8 cellular contexts compared by ENCODE assay signal in genomic region chr1:227728059-227728891, GRCh38. TPM values are rescaled to one million over a fixed set of nuclear protein-coding genes. Genes with fewer than 3 reads are reported as not detected.
A peak's percentile ranks its signal among the peaks of the same experiment; 100 is the strongest.
DNase-seq lines count a peak whose midpoint lies in the region; ATAC-seq and TF ChIP-seq lines count a peak whose summit lies in the region.

No MANE protein-coding gene starts in this region.

- ATAC-seq in left lung = peak; percentile 88

- peak; percentile 25 for TF ChIP-seq CTCF in HEK293 (tag by site-specific recombination; IDR thresholded peaks at IDR 0.05)
- TF ChIP-seq CTCF in choroid plexus epithelial cell (conservative IDR thresholded peaks at IDR 0.05; ENCODE audit: low read depth, low read length) = no peak
- TF ChIP-seq CTCF in left lung (IDR thresholded peaks at IDR 0.05) = no peak

- H3K27me3 ChIP-seq in left lung = peaks cover 0 to 25% of the 10 kb centered on the region in 2 donors

- H3K4me1 ChIP-seq in HEK293 (ENCODE audit: control insufficient read depth, insufficient read depth, low read length) (peaks cover 17% of the 10 kb centered on the region), left lung (peaks cover 0 to 26% of the 10 kb centered on the region in 2 donors)

- H3K27ac ChIP-seq in HEK293 (ENCODE audit: extremely low read depth, low read depth, low read length) = peak overlapping the region; percentile 70; the same call in 1 of the 2 replicates
- H3K27ac ChIP-seq in left lung = peak overlapping the region in 1 of 2 donors; percentile 53

- H3K36me3 ChIP-seq in HEK293 (ENCODE audit: control insufficient read depth in 2 of 2, insufficient read depth in 1 of 2, low read length in 2 of 2) = peaks cover 0 to 28% of the 10 kb centered on the region in 2 experiments; a peak in 1 of 3 replicates
- H3K36me3 ChIP-seq in left lung = peaks cover 0 to 24% of the 10 kb centered on the region in 2 donors

- H3K9me3 ChIP-seq in HEK293 (ENCODE audit: control insufficient read depth, insufficient read depth, low read depth, low read length) (no peaks in the 10 kb centered on the region), left lung (no peaks in the 10 kb centered on the region)

- CTCF ChIA-PET in HEK293 (lab: Yijun Ruan, JAX) = interaction anchor here (0.6 to 0.7 kb wide), 3 partner anchors 15 to 772 kb away, joined by 3 to 5 read pairs (median 3); partner anchors contain the start of gene ARF1

- DNase-seq in DMS153 treated with DMSO at 0.1 percent for 48 hours (lab: John Stamatoyannopoulos, UW; ENCODE audit: unreplicated experiment) (peak; percentile 79), NCI-H2196 (lab: John Stamatoyannopoulos, UW; ENCODE audit: unreplicated experiment) (peak; percentile 84), choroid plexus epithelial cell (ENCODE audit: low read depth) (peak; percentile 42), left lung (peak; percentile 85 to 90), putamen (ENCODE audit: low spot score) (no peak)
- peak; percentile 56 for DNase-seq in activated CD4-positive, CD25-positive, alpha-beta regulatory T cell treated with anti-CD3 and anti-CD28 coated beads, Interleukin-2, amount 50 U/mL, for 72 hours
- peak; percentile 60 to 75 for DNase-seq in stimulated activated CD4-positive, alpha-beta T cell treated with anti-CD3 and anti-CD28 coated beads, Interleukin-4, amount 100 ng/mL, for 4 hours

- intact Hi-C loops in left lung (cut with DNase I) = no loop called here

- H3K4me3 ChIP-seq in HEK293 (ENCODE audit: low read depth, low read length) (peak overlapping the region; percentile 59), choroid plexus epithelial cell (ENCODE audit: low read depth, low read length) (peak overlapping the region; percentile 46), left lung (peak overlapping the region; percentile 42 to 46)

- POLR2A ChIA-PET in HEK293 (lab: Yijun Ruan, JAX) = interaction anchor here (0.6 to 1.0 kb wide), 2 partner anchors 16 to 33 kb away, joined by 5 to 6 read pairs; no protein-coding TSS in a partner anchor

TF ChIP-seq in HEK293, 187 proteins besides CTCF, POLR2A, EP300 and RAD21 (continues in another document):
- no peak for TF ChIP-seq ZNF114 (tag by site-specific recombination; IDR thresholded peaks at IDR 0.05)
- TF ChIP-seq ZFP41 (tag by site-specific recombination; IDR thresholded peaks at IDR 0.05; ENCODE audit: borderline replicate concordance) = no peak
- no peak for TF ChIP-seq ZBTB6 (tag by site-specific recombination; IDR thresholded peaks at IDR 0.05)
- no peak for TF ChIP-seq ZNF121 (tag by site-specific recombination; IDR thresholded peaks at IDR 0.05)
- TF ChIP-seq ZNF248 (tag by site-specific recombination; IDR thresholded peaks at IDR 0.05) = no peak
- TF ChIP-seq ZNF514 (tag by site-specific recombination; IDR thresholded peaks at IDR 0.05) = no peak
- TF ChIP-seq ZSCAN23 (tag by site-specific recombination; IDR thresholded peaks at IDR 0.05) = no peak
- TF ChIP-seq ZNF354C (tag by site-specific recombination; IDR thresholded peaks at IDR 0.05; ENCODE audit: borderline replicate concordance, low read depth) = no peak
- no peak for TF ChIP-seq ZNF560 (tag by site-specific recombination; IDR thresholded peaks at IDR 0.05; ENCODE audit: borderline replicate concordance)
- TF ChIP-seq, protein P1, sequence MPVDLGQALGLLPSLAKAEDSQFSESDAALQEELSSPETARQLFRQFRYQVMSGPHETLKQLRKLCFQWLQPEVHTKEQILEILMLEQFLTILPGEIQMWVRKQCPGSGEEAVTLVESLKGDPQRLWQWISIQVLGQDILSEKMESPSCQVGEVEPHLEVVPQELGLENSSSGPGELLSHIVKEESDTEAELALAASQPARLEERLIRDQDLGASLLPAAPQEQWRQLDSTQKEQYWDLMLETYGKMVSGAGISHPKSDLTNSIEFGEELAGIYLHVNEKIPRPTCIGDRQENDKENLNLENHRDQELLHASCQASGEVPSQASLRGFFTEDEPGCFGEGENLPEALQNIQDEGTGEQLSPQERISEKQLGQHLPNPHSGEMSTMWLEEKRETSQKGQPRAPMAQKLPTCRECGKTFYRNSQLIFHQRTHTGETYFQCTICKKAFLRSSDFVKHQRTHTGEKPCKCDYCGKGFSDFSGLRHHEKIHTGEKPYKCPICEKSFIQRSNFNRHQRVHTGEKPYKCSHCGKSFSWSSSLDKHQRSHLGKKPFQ (tag by site-specific recombination; IDR thresholded peaks at IDR 0.05) = no peak
- TF ChIP-seq, protein P2, sequence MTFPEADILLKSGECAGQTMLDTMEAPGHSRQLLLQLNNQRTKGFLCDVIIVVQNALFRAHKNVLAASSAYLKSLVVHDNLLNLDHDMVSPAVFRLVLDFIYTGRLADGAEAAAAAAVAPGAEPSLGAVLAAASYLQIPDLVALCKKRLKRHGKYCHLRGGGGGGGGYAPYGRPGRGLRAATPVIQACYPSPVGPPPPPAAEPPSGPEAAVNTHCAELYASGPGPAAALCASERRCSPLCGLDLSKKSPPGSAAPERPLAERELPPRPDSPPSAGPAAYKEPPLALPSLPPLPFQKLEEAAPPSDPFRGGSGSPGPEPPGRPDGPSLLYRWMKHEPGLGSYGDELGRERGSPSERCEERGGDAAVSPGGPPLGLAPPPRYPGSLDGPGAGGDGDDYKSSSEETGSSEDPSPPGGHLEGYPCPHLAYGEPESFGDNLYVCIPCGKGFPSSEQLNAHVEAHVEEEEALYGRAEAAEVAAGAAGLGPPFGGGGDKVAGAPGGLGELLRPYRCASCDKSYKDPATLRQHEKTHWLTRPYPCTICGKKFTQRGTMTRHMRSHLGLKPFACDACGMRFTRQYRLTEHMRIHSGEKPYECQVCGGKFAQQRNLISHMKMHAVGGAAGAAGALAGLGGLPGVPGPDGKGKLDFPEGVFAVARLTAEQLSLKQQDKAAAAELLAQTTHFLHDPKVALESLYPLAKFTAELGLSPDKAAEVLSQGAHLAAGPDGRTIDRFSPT (tag by site-specific recombination; IDR thresholded peaks at IDR 0.05) = peak; percentile 81
- TF ChIP-seq, protein P3, sequence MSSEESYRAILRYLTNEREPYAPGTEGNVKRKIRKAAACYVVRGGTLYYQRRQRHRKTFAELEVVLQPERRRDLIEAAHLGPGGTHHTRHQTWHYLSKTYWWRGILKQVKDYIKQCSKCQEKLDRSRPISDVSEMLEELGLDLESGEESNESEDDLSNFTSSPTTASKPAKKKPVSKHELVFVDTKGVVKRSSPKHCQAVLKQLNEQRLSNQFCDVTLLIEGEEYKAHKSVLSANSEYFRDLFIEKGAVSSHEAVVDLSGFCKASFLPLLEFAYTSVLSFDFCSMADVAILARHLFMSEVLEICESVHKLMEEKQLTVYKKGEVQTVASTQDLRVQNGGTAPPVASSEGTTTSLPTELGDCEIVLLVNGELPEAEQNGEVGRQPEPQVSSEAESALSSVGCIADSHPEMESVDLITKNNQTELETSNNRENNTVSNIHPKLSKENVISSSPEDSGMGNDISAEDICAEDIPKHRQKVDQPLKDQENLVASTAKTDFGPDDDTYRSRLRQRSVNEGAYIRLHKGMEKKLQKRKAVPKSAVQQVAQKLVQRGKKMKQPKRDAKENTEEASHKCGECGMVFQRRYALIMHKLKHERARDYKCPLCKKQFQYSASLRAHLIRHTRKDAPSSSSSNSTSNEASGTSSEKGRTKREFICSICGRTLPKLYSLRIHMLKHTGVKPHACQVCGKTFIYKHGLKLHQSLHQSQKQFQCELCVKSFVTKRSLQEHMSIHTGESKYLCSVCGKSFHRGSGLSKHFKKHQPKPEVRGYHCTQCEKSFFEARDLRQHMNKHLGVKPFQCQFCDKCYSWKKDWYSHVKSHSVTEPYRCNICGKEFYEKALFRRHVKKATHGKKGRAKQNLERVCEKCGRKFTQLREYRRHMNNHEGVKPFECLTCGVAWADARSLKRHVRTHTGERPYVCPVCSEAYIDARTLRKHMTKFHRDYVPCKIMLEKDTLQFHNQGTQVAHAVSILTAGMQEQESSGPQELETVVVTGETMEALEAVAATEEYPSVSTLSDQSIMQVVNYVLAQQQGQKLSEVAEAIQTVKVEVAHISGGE (tag by site-specific recombination; conservative IDR thresholded peaks at IDR 0.05; ENCODE audit: low read depth) = peak; percentile 48; the same call in 1 of the 2 replicates
- TF ChIP-seq PATZ1 (tag by site-specific recombination; IDR thresholded peaks at IDR 0.05) = peak; percentile 67
- no peak for TF ChIP-seq ZNF138 (tag by site-specific recombination; IDR thresholded peaks at IDR 0.05; ENCODE audit: borderline replicate concordance)
- peak; percentile 44 for TF ChIP-seq ZXDB (tag by site-specific recombination; IDR thresholded peaks at IDR 0.05)
- TF ChIP-seq ZNF350 (tag by site-specific recombination; IDR thresholded peaks at IDR 0.05) = no peak

RNA-seq across cellular contexts. Expression of gene JMJD4, which starts 6.8 kb away (rescaled TPM):
- total RNA-seq in left lung = 10 to 100 TPM; 13.4 to 16.1 TPM

RNA-seq across cellular contexts. Expression of gene SNAP47, which starts 7.0 kb away (rescaled TPM):
- total RNA-seq in left lung = 10 to 100 TPM; 24.5 to 29.7 TPM
